23 cellular contexts compared by ENCODE assay signal in the genomic region with DNA sequence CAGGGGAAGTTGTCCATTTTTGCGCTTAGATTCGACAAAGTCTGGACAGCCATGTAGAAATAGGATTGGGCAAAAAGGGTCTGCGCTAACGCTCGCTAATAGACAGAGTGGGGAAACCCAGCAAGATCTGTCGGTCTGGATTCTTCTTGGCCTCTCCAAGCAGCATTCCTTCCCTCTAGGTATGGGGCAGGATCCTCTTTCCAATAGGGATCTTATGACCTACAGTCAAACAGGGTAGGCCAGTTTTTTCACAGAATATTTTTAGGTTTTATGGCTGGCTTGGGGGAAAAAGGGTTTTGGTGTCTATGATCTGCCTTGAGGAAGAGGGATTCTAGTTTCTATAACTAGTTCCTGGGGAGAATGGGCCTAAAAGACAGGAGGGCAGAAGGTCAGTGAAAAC.
"Had no signal": no experiment of that assay in that cellular context is flagged by ENCODE, and none has a peak within 500 bp of the region (broad histone marks: within the 10 kb centered on the region; RNA-seq: fewer than 3 reads in every experiment).

No MANE protein-coding gene starts in this region.

- H3K36me3 Mint-ChIP-seq: activated naive CD4-positive, alpha-beta T cell treated with anti-CD3 and anti-CD28 coated beads, Interleukin-2, amount 50 U/mL, for 72 hours; stimulated activated memory B cell treated with anti-CD40 and anti-IgM and Interleukin-4, amounts not matched to agents 10 μg/mL and 1 μg/mL and 100 μg/mL, for 72 hours had no signal

- H3K27me3 Mint-ChIP-seq: activated T-cell treated with anti-CD3 and anti-CD28 coated beads, Interleukin-2, amount 50 U/mL, for 24 hours; activated T-helper 17 cell treated with anti-CD3 and anti-CD28 coated beads, Interleukin-2, amount 50 U/mL, for 72 hours; stimulated activated memory B cell treated with anti-CD40 and anti-IgM and Interleukin-4, amounts not matched to agents 10 μg/mL and 1 μg/mL and 100 μg/mL, for 72 hours had no signal

- DNase-seq: activated CD8-positive, alpha-beta memory T cell treated with anti-CD3 and anti-CD28 coated beads for 24 hours; activated CD8-positive, alpha-beta memory T cell treated with anti-CD3 and anti-CD28 coated beads, Interleukin-2, amount 50 U/mL, for 4 hours; activated T-cell treated with anti-CD3 and anti-CD28 coated beads, Interleukin-2, amount 50 U/mL, for 24 hours; cerebellar nuclear complex; cortex of kidney; left ventricle myocardium superior; ovary; right cardiac atrium; stimulated activated CD4-positive, alpha-beta T cell treated with anti-CD3 and anti-CD28 coated beads, Interleukin-15, amount 100 ng/mL, for 24 hours; stomach; T-helper 9 cell; upper lobe of left lung had no signal

- H3K36me3 ChIP-seq: adrenal gland, neutrophil, ovary, prostate gland, stomach, thoracic aorta, upper lobe of left lung had no signal

- ATAC-seq: activated naive CD4-positive, alpha-beta T cell treated with anti-CD3 and anti-CD28 coated beads, Interleukin-2, amount 50 U/mL, for 72 hours; activated T-helper 17 cell treated with anti-CD3 and anti-CD28 coated beads, Interleukin-2, amount 50 U/mL, for 72 hours; stimulated activated memory B cell treated with anti-CD40 and anti-IgM and Interleukin-4, amounts not matched to agents 10 μg/mL and 1 μg/mL and 100 μg/mL, for 72 hours had no signal

- H3K4me1 ChIP-seq: adrenal gland, prostate gland had no signal

- H3K27ac ChIP-seq: neutrophil, ovary, thoracic aorta, upper lobe of left lung had no signal

- FAIRE-seq: bronchial epithelial cell had no signal

- H3K4me3 Mint-ChIP-seq: activated T-cell treated with anti-CD3 and anti-CD28 coated beads, Interleukin-2, amount 50 U/mL, for 24 hours; activated T-helper 17 cell treated with anti-CD3 and anti-CD28 coated beads, Interleukin-2, amount 50 U/mL, for 72 hours; nephron; stimulated activated memory B cell treated with anti-CD40 and anti-IgM and Interleukin-4, amounts not matched to agents 10 μg/mL and 1 μg/mL and 100 μg/mL, for 72 hours; WTC11 had no signal

- H3K27me3 ChIP-seq: adrenal gland, neutrophil, ovary, stomach, upper lobe of left lung had no signal

- H3K9me3 Mint-ChIP-seq: activated naive CD4-positive, alpha-beta T cell treated with anti-CD3 and anti-CD28 coated beads, Interleukin-2, amount 50 U/mL, for 72 hours; activated T-helper 17 cell treated with anti-CD3 and anti-CD28 coated beads, Interleukin-2, amount 50 U/mL, for 72 hours; nephron had no signal

- H3K4me3 ChIP-seq: adrenal gland, ovary, prostate gland, smooth muscle cell, stomach, thoracic aorta, upper lobe of left lung had no signal

- H3K27ac Mint-ChIP-seq: activated naive CD4-positive, alpha-beta T cell treated with anti-CD3 and anti-CD28 coated beads, Interleukin-2, amount 50 U/mL, for 72 hours; activated T-cell treated with anti-CD3 and anti-CD28 coated beads, Interleukin-2, amount 50 U/mL, for 24 hours; activated T-helper 17 cell treated with anti-CD3 and anti-CD28 coated beads, Interleukin-2, amount 50 U/mL, for 72 hours; stimulated activated memory B cell treated with anti-CD40 and anti-IgM and Interleukin-4, amounts not matched to agents 10 μg/mL and 1 μg/mL and 100 μg/mL, for 72 hours; WTC11 had no signal

- H3K9me3 ChIP-seq: adrenal gland, neutrophil, ovary, prostate gland, stomach, thoracic aorta, upper lobe of left lung had no signal

- H3K4me2 ChIP-seq: smooth muscle cell had no signal
